ENCODE assay signal across 20 cellular contexts in the genomic region with DNA sequence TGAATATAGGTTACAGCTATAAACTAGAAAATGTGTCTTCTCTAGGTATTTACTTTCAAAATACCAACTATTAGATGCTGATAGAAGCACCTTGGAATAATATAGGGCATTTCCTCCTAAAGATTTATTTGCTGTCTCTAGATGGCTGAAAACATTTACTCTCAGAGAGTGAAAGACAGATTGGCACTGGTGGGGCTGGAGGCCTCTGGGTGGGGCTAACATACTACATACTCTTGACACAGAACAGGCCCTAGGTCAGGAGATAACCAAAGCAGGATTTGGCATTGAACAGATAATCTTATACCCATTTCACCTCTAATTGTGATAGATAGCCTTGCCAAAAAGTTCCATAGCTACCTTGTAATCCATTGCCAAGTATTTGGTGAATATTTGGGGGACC.
"Had no signal": no experiment of that assay in that cellular context is flagged by ENCODE, and none has a peak within 500 bp of the region (broad histone marks: within the 10 kb centered on the region; RNA-seq: fewer than 3 reads in every experiment).

No MANE protein-coding gene starts in this region.

- FAIRE-seq: keratinocyte, small intestine had no signal

- H2AFZ ChIP-seq: parathyroid adenoma had no signal

- H3K27me3 ChIP-seq: gastrocnemius medialis, right lobe of liver, upper lobe of right lung had no signal

- H3K9me3 ChIP-seq: gastrocnemius medialis, right lobe of liver, thoracic aorta, upper lobe of right lung had no signal

- H3K4me3 ChIP-seq: gastrocnemius medialis, right lobe of liver, thoracic aorta, upper lobe of right lung had no signal

- H3K27me3 Mint-ChIP-seq: activated naive CD4-positive, alpha-beta T cell treated with anti-CD3 and anti-CD28 coated beads, Interleukin-2, amount 10 ng/mL, durations not matched to agents 7 days and 5 days; activated naive CD8-positive, alpha-beta T cell treated with anti-CD3 and anti-CD28 coated beads, Interleukin-2, amount 50 U/mL, for 24 hours; brain had no signal

- H3K9ac ChIP-seq: parathyroid adenoma had no signal

- H3K27ac ChIP-seq: gastrocnemius medialis, parathyroid adenoma, right lobe of liver, thoracic aorta, upper lobe of right lung had no signal

- H3K9me3 Mint-ChIP-seq: activated naive CD4-positive, alpha-beta T cell treated with anti-CD3 and anti-CD28 coated beads, Interleukin-2, amount 10 ng/mL, durations not matched to agents 7 days and 5 days; activated naive CD8-positive, alpha-beta T cell treated with anti-CD3 and anti-CD28 coated beads, Interleukin-2, amount 50 U/mL, for 24 hours; brain; nephron had no signal

- H3K4me1 Mint-ChIP-seq: activated naive CD4-positive, alpha-beta T cell treated with anti-CD3 and anti-CD28 coated beads, Interleukin-2, amount 10 ng/mL, durations not matched to agents 7 days and 5 days; activated naive CD8-positive, alpha-beta T cell treated with anti-CD3 and anti-CD28 coated beads, Interleukin-2, amount 50 U/mL, for 24 hours; brain; nephron had no signal

- ATAC-seq: activated naive CD8-positive, alpha-beta T cell treated with anti-CD3 and anti-CD28 coated beads, Interleukin-2, amount 50 U/mL, for 24 hours; gastrocnemius medialis; right lobe of liver; upper lobe of right lung had no signal

- H3K27ac Mint-ChIP-seq: activated naive CD4-positive, alpha-beta T cell treated with anti-CD3 and anti-CD28 coated beads, Interleukin-2, amount 10 ng/mL, durations not matched to agents 7 days and 5 days; activated naive CD8-positive, alpha-beta T cell treated with anti-CD3 and anti-CD28 coated beads, Interleukin-2, amount 50 U/mL, for 24 hours; brain; nephron had no signal

- H3K4me1 ChIP-seq: gastrocnemius medialis, parathyroid adenoma, right lobe of liver, upper lobe of right lung had no signal

- H3K4me3 Mint-ChIP-seq: activated naive CD4-positive, alpha-beta T cell treated with anti-CD3 and anti-CD28 coated beads, Interleukin-2, amount 10 ng/mL, durations not matched to agents 7 days and 5 days; activated naive CD8-positive, alpha-beta T cell treated with anti-CD3 and anti-CD28 coated beads, Interleukin-2, amount 50 U/mL, for 24 hours; brain; nephron had no signal

- H3K36me3 ChIP-seq: gastrocnemius medialis, right lobe of liver, thoracic aorta, upper lobe of right lung had no signal

- H3K79me2 ChIP-seq: parathyroid adenoma had no signal

- DNase-seq: activated CD4-positive, alpha-beta T cell treated with anti-CD3 and anti-CD28 coated beads, Interleukin-2, amount 50 U/mL, for 4 hours; activated naive CD4-positive, alpha-beta T cell treated with anti-CD3 and anti-CD28 coated beads, Interleukin-2, amount 10 ng/mL, durations not matched to agents 7 days and 5 days; activated naive CD8-positive, alpha-beta T cell treated with anti-CD3 and anti-CD28 coated beads, Interleukin-2, amount 50 U/mL, for 24 hours; activated T-cell treated with anti-CD3 and anti-CD28 coated beads for 4 hours; anterior cingulate cortex; caudate nucleus; erythroblast; gastrocnemius medialis; head of caudate nucleus; midbrain; right lobe of liver; small intestine; stimulated activated CD4-positive, alpha-beta T cell treated with anti-CD3 and anti-CD28 coated beads, Interleukin-15, amount 100 ng/mL, for 24 hours; stimulated activated CD4-positive, alpha-beta T cell treated with anti-CD3 and anti-CD28 coated beads, Interleukin-2, amount 100 ng/mL, for 48 hours; upper lobe of right lung had no signal
